Comparison of ENCODE assay signal across 16 cellular contexts in the genomic region with DNA sequence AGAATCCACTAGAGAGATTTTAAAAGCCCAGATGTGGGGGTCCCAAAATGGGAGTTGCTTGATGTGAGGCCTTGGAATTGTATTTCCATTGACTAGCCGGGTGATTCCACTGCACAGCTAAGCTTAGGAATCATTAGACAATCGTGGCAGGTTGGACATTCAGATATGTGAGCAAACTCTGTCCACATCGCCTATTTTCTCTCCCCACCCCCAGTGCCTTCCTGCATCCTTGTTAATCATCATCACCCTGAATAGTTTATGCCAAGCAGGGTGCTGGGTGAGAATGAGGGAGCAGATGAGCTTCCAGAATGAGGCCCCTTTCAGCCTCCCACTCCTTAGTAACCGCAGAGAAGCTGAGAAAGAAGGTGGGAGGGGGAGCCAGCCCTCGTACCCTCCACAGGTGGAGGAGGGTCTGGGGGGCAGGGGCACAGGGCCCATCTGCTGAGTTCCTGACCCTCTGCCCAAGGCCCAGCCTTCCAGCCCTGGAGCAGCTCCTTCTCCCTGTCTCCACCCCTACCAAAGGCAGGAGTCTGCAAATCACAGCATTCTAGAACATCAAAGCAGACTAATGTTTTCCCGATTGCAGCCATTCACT. TPM values are rescaled to one million over a fixed set of nuclear protein-coding genes. Genes with fewer than 3 reads are reported as not detected.
DNase-seq lines count a peak whose midpoint lies in the region; ATAC-seq, FAIRE-seq and TF ChIP-seq lines count a peak whose summit lies in the region.
"Had no signal": no experiment of that assay in that cellular context is flagged by ENCODE, and none has a peak within 500 bp of the region (broad histone marks: within the 10 kb centered on the region; RNA-seq: fewer than 3 reads in every experiment).

No MANE protein-coding gene starts in this region.

- H3K4me1 ChIP-seq in IMR-90 (ENCODE audit: control insufficient read depth, insufficient read depth, low read length) (no peaks in the 10 kb centered on the region), H1 (replicated peaks in 1 of 4; ENCODE audit: control insufficient read depth in 3 of 4, insufficient read depth in 4 of 4, low read length in 3 of 4) (peaks cover 0 to 6% (median 0%) of the 10 kb centered on the region in 4 experiments; a peak in 4 of 7 replicates)

- no peak overlapping the region for H3K23ac ChIP-seq in IMR-90 (ENCODE audit: low read depth, low read length)
- H3K23ac ChIP-seq in H1 (ENCODE audit: insufficient read length), result no peak overlapping the region

- H3K4me2 ChIP-seq in IMR-90 (ENCODE audit: low read depth, low read length) (no peak overlapping the region), H1 (ENCODE audit: insufficient read depth in 1 of 2, low read depth in 2 of 2, low read length in 2 of 2) (no peak overlapping the region)

- intact Hi-C loops in IMR-90 (cut with micrococcal nuclease), result loop anchor here (1.0 to 10.0 kb wide), 7 partner anchors 47 to 345 kb away; partner anchors contain the start of genes ARSI, HMGXB3 and TIGD6
- intact Hi-C loops in activated B cell treated with CpG ODN at 0.5 μM for 24 hours (cut with micrococcal nuclease), result loop anchor here (1.0 to 10.0 kb wide), 3 partner anchors 188 to 515 kb away; no protein-coding TSS in a partner anchor

- ATAC-seq in IMR-90 (ENCODE audit: low read depth) (no peak), activated B cell treated with CpG ODN at 0.5 μM for 24 hours (ENCODE audit: low read depth) (no peak)
- no peak for ATAC-seq in stimulated activated effector memory CD8-positive, alpha-beta T cell treated with anti-CD3 and anti-CD28 coated beads, Interleukin-12 subunit alpha, Interleukin-12 subunit beta, amount 100 ng/mL, for 72 hours
- no peak for ATAC-seq in stimulated activated naive B cell treated with anti-CD40 and anti-IgM and Interleukin-4, amounts not matched to agents 10 μg/mL and 1 μg/mL and 100 μg/mL, for 72 hours (replicated peaks)

- H2AK9ac ChIP-seq in IMR-90 (replicated peaks; ENCODE audit: low read depth, low read length, poor library complexity), result no peak overlapping the region

- H2BK20ac ChIP-seq in IMR-90 (ENCODE audit: low read depth, low read length), result peak overlapping the region; percentile 52; the same call in 1 of the 2 replicates
- H2BK20ac ChIP-seq in H1 (ENCODE audit: low read length), result no peak overlapping the region

- TF ChIP-seq CTCF in IMR-90 (conservative IDR thresholded peaks at IDR 0.05; ENCODE audit: low read depth, low read length) (no peak), activated B cell treated with CpG ODN at 0.5 μM for 24 hours (IDR thresholded peaks at IDR 0.05) (no peak), H1 (IDR thresholded peaks at IDR 0.05; ENCODE audit: control extremely low read depth in 1 of 3, insufficient read depth in 1 of 3, low read depth in 1 of 3, low read length in 3 of 3) (no peak)

- H2AK5ac ChIP-seq in IMR-90 (ENCODE audit: low read depth, low read length) (peak overlapping the region; percentile 5; the same call in 1 of the 2 replicates), H1 (ENCODE audit: low read depth, low read length) (no peak overlapping the region; the same call in 1 of the 2 replicates)

- TF ChIP-seq EP300 in H1 (IDR thresholded peaks at IDR 0.05; ENCODE audit: borderline replicate concordance in 1 of 2, low read depth in 2 of 2, low read length in 2 of 2), result no peak

- BruUV-seq in IMR-90 (replicated peaks; lab: Mats Ljungman, UMichigan), result no TSS peak

- H3K36me3 ChIP-seq in IMR-90 (ENCODE audit: control insufficient read depth, insufficient read depth, low read length) (no peaks in the 10 kb centered on the region), H1 (ENCODE audit: control insufficient read depth in 2 of 4, insufficient read depth in 4 of 4, low read length in 3 of 4) (no peaks in the 10 kb centered on the region)

- no peak overlapping the region for H2BK12ac ChIP-seq in H1 (ENCODE audit: low read depth, low read length)

- H3K27ac ChIP-seq in IMR-90 (ENCODE audit: insufficient read depth, low read length) (no peak overlapping the region), H1 (ENCODE audit: low read depth, low read length) (no peak overlapping the region)
- H3K27ac ChIP-seq: HL-60, SK-N-MC had no signal

- no peaks in the 10 kb centered on the region for H3K79me2 ChIP-seq in H1 (ENCODE audit: control insufficient read depth in 1 of 2, insufficient read depth in 2 of 2, low read length in 2 of 2)

- no peak overlapping the region for H4K91ac ChIP-seq in IMR-90 (ENCODE audit: insufficient read depth, low read depth, low read length)
- H4K91ac ChIP-seq in H1 (replicated peaks; ENCODE audit: insufficient read length, low read length), result no peak overlapping the region

- dilution Hi-C loops in IMR-90 (cut with HindIII; ENCODE audit: low sequenced_read_pairs, unreplicated experiment), result no loop called here

- no peaks in the 10 kb centered on the region for H3K9me1 ChIP-seq in IMR-90 (ENCODE audit: insufficient read depth, low read length)

- H3K18ac ChIP-seq in IMR-90 (ENCODE audit: low read depth, low read length), result no peak overlapping the region
- H3K18ac ChIP-seq in H1 (ENCODE audit: extremely low read depth, low read length), result no peak overlapping the region

- 0 out of 2 replicates have a peak, but pooled peaks cover 2% of the 10 kb centered on the region for H3K23me2 ChIP-seq in H1 (ENCODE audit: low read depth, low read length)

- H3K14ac ChIP-seq in IMR-90 (replicated peaks; ENCODE audit: low read depth, low read length), result no peak overlapping the region
- H3K14ac ChIP-seq in H1 (ENCODE audit: insufficient read length), result no peak overlapping the region

- H3K4ac ChIP-seq in IMR-90 (ENCODE audit: low read depth, low read length) (0 out of 2 replicates have a peak overlapping the region, but pooled peaks have one; percentile 29), H1 (replicated peaks; ENCODE audit: insufficient read length, low read depth, low read length) (no peak overlapping the region)

- no peak for TF ChIP-seq POLR2A in IMR-90 (IDR thresholded peaks at IDR 0.05; ENCODE audit: low read depth, low read length)
- no peak for TF ChIP-seq POLR2A in H1 (IDR thresholded peaks at IDR 0.05; ENCODE audit: control extremely low read depth in 1 of 2, low read depth in 2 of 2, low read length in 2 of 2)

- no peaks in the 10 kb centered on the region for H3K27me3 Mint-ChIP-seq in activated B cell treated with CpG ODN at 0.5 μM for 24 hours
- H3K27me3 Mint-ChIP-seq in stimulated activated naive B cell treated with anti-CD40 and anti-IgM and Interleukin-4, amounts not matched to agents 10 μg/mL and 1 μg/mL and 100 μg/mL, for 72 hours, result no peaks in the 10 kb centered on the region
- H3K27me3 Mint-ChIP-seq: IgD-negative memory B cell had no signal

- no peak overlapping the region for H2BK120ac ChIP-seq in IMR-90 (ENCODE audit: low read depth, low read length)
- H2BK120ac ChIP-seq in H1 (replicated peaks; ENCODE audit: low read depth, low read length), result no peak overlapping the region

- H3K79me1 ChIP-seq in IMR-90 (ENCODE audit: low read depth in 1 of 2, low read length in 2 of 2) (no peaks in the 10 kb centered on the region), H1 (ENCODE audit: low read depth, low read length) (no peaks in the 10 kb centered on the region)

- no peaks in the 10 kb centered on the region for H3K27me3 ChIP-seq in IMR-90 (ENCODE audit: control insufficient read depth, insufficient read depth, low read length)
- H3K27me3 ChIP-seq in H1 (replicated peaks in 1 of 4; ENCODE audit: control insufficient read depth in 3 of 4, extremely low read depth in 1 of 4, insufficient read depth in 3 of 4, low read length in 3 of 4), result no peaks in the 10 kb centered on the region

- no peak overlapping the region for H3K4me3 ChIP-seq in IMR-90 (ENCODE audit: insufficient read depth, low read depth, low read length)
- H3K4me3 ChIP-seq in H1 (ENCODE audit: extremely low read depth in 1 of 4, insufficient read depth in 2 of 4, low read depth in 3 of 4, low read length in 4 of 4), result no peak overlapping the region
- H3K4me3 ChIP-seq: SK-N-MC had no signal

- FAIRE-seq in H1 (lab: Jason Lieb, UNC), result no peak

- no peak for DNase-seq in IMR-90
- no peak for DNase-seq in activated B cell treated with CpG ODN at 0.5 μM for 24 hours
- no peak for DNase-seq in H1 (ENCODE audit: low read depth in 1 of 2, low spot score in 2 of 2)
- DNase-seq in stimulated activated effector memory CD8-positive, alpha-beta T cell treated with anti-CD3 and anti-CD28 coated beads, Interleukin-12 subunit alpha, Interleukin-12 subunit beta, amount 100 ng/mL, for 72 hours (ENCODE audit: low spot score in 2 of 2), result no peak
- DNase-seq in stimulated activated naive B cell treated with anti-CD40 and anti-IgM and Interleukin-4, amounts not matched to agents 10 μg/mL and 1 μg/mL and 100 μg/mL, for 72 hours, result no peak
- no peak for DNase-seq in mucosa of gallbladder (ENCODE audit: low spot score)
- no peak for DNase-seq in activated naive CD4-positive, alpha-beta T cell (lab: John Stamatoyannopoulos, UW)
- DNase-seq in DMS53 treated with DMSO at 0.1 percent for 48 hours (lab: John Stamatoyannopoulos, UW; ENCODE audit: unreplicated experiment), result no peak
- DNase-seq: DMS 273 treated with DMSO at 0.1 percent for 48 hours, NCI-H1092, NCI-H1436 treated with DMSO at 0.1 percent for 48 hours had no signal

- WGBS in IMR-90 (ENCODE audit: extremely low coverage in 2 of 2, insufficient read length in 1 of 2), 2 experiments, result 100% methylated on average over 2 of the region's 6 CpGs; no CpG with 5 or more reads in 1 of the 2 experiments
- 81% methylated on average over 5 of the region's 6 CpGs; no CpG with 5 or more reads in 1 of the 2 experiments for whole genome bisulfite sequencing in H1 (ENCODE audit: extremely low coverage in 1 of 2, insufficient coverage in 1 of 2, insufficient read length in 1 of 2, insufficient replicate concordance in 2 of 2, low coverage in 1 of 2, low lambda C conversion rate in 2 of 2, missing lambda C conversion rate in 1 of 2), 2 experiments

- no peaks in the 10 kb centered on the region for H3K9me3 Mint-ChIP-seq in activated B cell treated with CpG ODN at 0.5 μM for 24 hours
- no peaks in the 10 kb centered on the region for H3K9me3 Mint-ChIP-seq in stimulated activated effector memory CD8-positive, alpha-beta T cell treated with anti-CD3 and anti-CD28 coated beads, Interleukin-12 subunit alpha, Interleukin-12 subunit beta, amount 100 ng/mL, for 72 hours
- H3K9me3 Mint-ChIP-seq in stimulated activated naive B cell treated with anti-CD40 and anti-IgM and Interleukin-4, amounts not matched to agents 10 μg/mL and 1 μg/mL and 100 μg/mL, for 72 hours, result no peaks in the 10 kb centered on the region
- H3K9me3 Mint-ChIP-seq: CD14-positive monocyte, H9, IgD-negative memory B cell had no signal

- in situ Hi-C loops in IMR-90 (cut with MboI; ENCODE audit: low sequenced_read_pairs), result no loop called here

- CTCF ChIA-PET in IMR-90 (lab: Yijun Ruan, JAX), result interaction anchor here (0.9 to 3.5 kb wide), 4 partner anchors 30 to 123 kb away, joined by 3 to 24 read pairs (median 3); no protein-coding TSS in a partner anchor
- CTCF ChIA-PET in activated B cell treated with CpG ODN at 0.5 μM for 24 hours (lab: Charles Lee), result interaction anchor here (1.5 kb wide), 3 partner anchors 13 to 77 kb away, joined by 3 to 4 read pairs (median 4); no protein-coding TSS in a partner anchor
- CTCF ChIA-PET in H1 (lab: Charles Lee; ENCODE audit: partially characterized antibody), result interaction anchor here (0.6 to 9.1 kb wide), 29 partner anchors 14 to 251 kb away, joined by 3 to 126 read pairs (median 4); partner anchors contain the start of genes ARSI and CDX1

- H4K8ac ChIP-seq in IMR-90 (ENCODE audit: low read depth in 2 of 2, low read length in 2 of 2) (no peak overlapping the region), H1 (ENCODE audit: extremely low read depth, insufficient read depth, low read length) (no peak overlapping the region)

- peak overlapping the region; percentile 26; the same call in 1 of the 3 replicates for H2BK15ac ChIP-seq in IMR-90 (ENCODE audit: low read depth, low read length)
- H2BK15ac ChIP-seq in H1 (ENCODE audit: low read length), result no peak overlapping the region

- H3K36me3 Mint-ChIP-seq in activated B cell treated with CpG ODN at 0.5 μM for 24 hours (ENCODE audit: low read depth), result no peaks in the 10 kb centered on the region
- H3K36me3 Mint-ChIP-seq in stimulated activated effector memory CD8-positive, alpha-beta T cell treated with anti-CD3 and anti-CD28 coated beads, Interleukin-12 subunit alpha, Interleukin-12 subunit beta, amount 100 ng/mL, for 72 hours, result no peaks in the 10 kb centered on the region
- no peaks in the 10 kb centered on the region for H3K36me3 Mint-ChIP-seq in stimulated activated naive B cell treated with anti-CD40 and anti-IgM and Interleukin-4, amounts not matched to agents 10 μg/mL and 1 μg/mL and 100 μg/mL, for 72 hours
- H3K36me3 Mint-ChIP-seq: CD14-positive monocyte, IgD-negative memory B cell had no signal

- H4K20me1 ChIP-seq in IMR-90 (ENCODE audit: insufficient read depth, low read length) (no peaks in the 10 kb centered on the region), H1 (replicated peaks in 1 of 2; ENCODE audit: control insufficient read depth in 1 of 2, insufficient read depth in 2 of 2, low read length in 2 of 2) (no peaks in the 10 kb centered on the region)

- H4K5ac ChIP-seq in IMR-90 (ENCODE audit: low read depth, low read length) (no peak overlapping the region), H1 (ENCODE audit: insufficient read length, low read depth, low read length) (no peak overlapping the region)

- no peak overlapping the region for H3K4me3 Mint-ChIP-seq in activated B cell treated with CpG ODN at 0.5 μM for 24 hours
- H3K4me3 Mint-ChIP-seq in stimulated activated effector memory CD8-positive, alpha-beta T cell treated with anti-CD3 and anti-CD28 coated beads, Interleukin-12 subunit alpha, Interleukin-12 subunit beta, amount 100 ng/mL, for 72 hours, result no peak overlapping the region
- H3K4me3 Mint-ChIP-seq in stimulated activated naive B cell treated with anti-CD40 and anti-IgM and Interleukin-4, amounts not matched to agents 10 μg/mL and 1 μg/mL and 100 μg/mL, for 72 hours, result no peak overlapping the region
- H3K4me3 Mint-ChIP-seq: H9 had no signal

- H3K27ac Mint-ChIP-seq in activated B cell treated with CpG ODN at 0.5 μM for 24 hours, result peak overlapping the region; percentile 43
- H3K27ac Mint-ChIP-seq in stimulated activated effector memory CD8-positive, alpha-beta T cell treated with anti-CD3 and anti-CD28 coated beads, Interleukin-12 subunit alpha, Interleukin-12 subunit beta, amount 100 ng/mL, for 72 hours, result peak overlapping the region; percentile 77
- H3K27ac Mint-ChIP-seq in stimulated activated naive B cell treated with anti-CD40 and anti-IgM and Interleukin-4, amounts not matched to agents 10 μg/mL and 1 μg/mL and 100 μg/mL, for 72 hours, result no peak overlapping the region
- H3K27ac Mint-ChIP-seq: H9 had no signal

- H3K4me1 Mint-ChIP-seq in activated B cell treated with CpG ODN at 0.5 μM for 24 hours, result peaks cover 11% of the 10 kb centered on the region
- peaks cover 9% of the 10 kb centered on the region for H3K4me1 Mint-ChIP-seq in stimulated activated effector memory CD8-positive, alpha-beta T cell treated with anti-CD3 and anti-CD28 coated beads, Interleukin-12 subunit alpha, Interleukin-12 subunit beta, amount 100 ng/mL, for 72 hours
- peaks cover 23 to 29% of the 10 kb centered on the region in 2 donors for H3K4me1 Mint-ChIP-seq in stimulated activated naive B cell treated with anti-CD40 and anti-IgM and Interleukin-4, amounts not matched to agents 10 μg/mL and 1 μg/mL and 100 μg/mL, for 72 hours

- H3K9ac ChIP-seq in IMR-90 (ENCODE audit: low read depth, low read length) (no peak overlapping the region), H1 (replicated peaks in 1 of 4; ENCODE audit: extremely low read depth in 1 of 4, low read depth in 3 of 4, low read length in 3 of 4) (no peak overlapping the region)

- H3K9me3 ChIP-seq in IMR-90 (ENCODE audit: control insufficient read depth, insufficient read depth, low read length) (no peaks in the 10 kb centered on the region), H1 (ENCODE audit: insufficient read depth in 2 of 2, low read depth in 1 of 2, low read length in 1 of 2) (no peaks in the 10 kb centered on the region)

- TF ChIP-seq RAD21 in IMR-90 (IDR thresholded peaks at IDR 0.05; ENCODE audit: low read length), result no peak
- no peak for TF ChIP-seq RAD21 in H1 (IDR thresholded peaks at IDR 0.05 in 1 of 2, conservative IDR thresholded peaks at IDR 0.05 in 1 of 2; ENCODE audit: low read depth in 2 of 2, low read length in 2 of 2)

- H3K56ac ChIP-seq in IMR-90 (ENCODE audit: extremely low read depth, insufficient read depth, low read length), result no peak overlapping the region
- no peak overlapping the region for H3K56ac ChIP-seq in H1 (replicated peaks; ENCODE audit: insufficient read length, low read depth, low read length)

- H2AFZ ChIP-seq in IMR-90 (replicated peaks; ENCODE audit: low read length, poor library complexity) (no peak overlapping the region), H1 (ENCODE audit: low read length) (no peak overlapping the region)

- H2BK5ac ChIP-seq in IMR-90 (ENCODE audit: low read depth, low read length, poor library complexity, severe bottlenecking) (no peak overlapping the region), H1 (ENCODE audit: low read depth, low read length) (no peak overlapping the region)

- POLR2A ChIA-PET in IMR-90 (lab: Charles Lee; ENCODE audit: unreplicated experiment) (no interaction called here), activated B cell treated with CpG ODN at 0.5 μM for 24 hours (lab: Charles Lee) (interaction anchor here (1.6 kb wide), 1 partner anchor 49 kb away, joined by 5 read pairs; no protein-coding TSS in a partner anchor), H1 (lab: Charles Lee; ENCODE audit: partially characterized antibody) (interaction anchor here (0.6 to 1.4 kb wide), 4 partner anchors 47 to 82 kb away, joined by 3 to 4 read pairs (median 3); partner anchors contain the start of gene ARSI)

RNA-seq across cellular contexts. Expression of gene TCOF1, which starts 7.7 kb away (rescaled TPM):
- 18.3 and 19.7 TPM in 2 replicates for total RNA-seq in IMR-90 (2012; rRNA removed)
- polyA plus RNA-seq in IMR-90 (2012; rRNA removed), result 18.2 and 18.8 TPM in 2 replicates
- polyA plus RNA-seq in IMR-90 (2012; cell fraction: cytosol; rRNA removed), result 11.7 and 14.4 TPM in 2 replicates
- 43.7 and 51.8 TPM in 2 replicates for polyA plus RNA-seq in IMR-90 (2012; cell fraction: nucleus; rRNA removed; ENCODE audit: low replicate concordance)
- total RNA-seq in activated B cell treated with CpG ODN at 0.5 μM for 24 hours, result 74.7 and 76.1 TPM in 2 replicates
- 158 and 170 TPM in 2 replicates for total RNA-seq in H1 (2021; fragmentation: NEBNext Ultra II Directional; extraction: Animal tissue kit (Norgen Biotek cat#: 25700))
- 35.9 and 51.6 TPM in 2 replicates for polyA plus RNA-seq in H1 (2011; rRNA removed)
- polyA plus RNA-seq in H1 (2011; cell fraction: cytosol; rRNA removed), result 50.8 TPM
- 129 TPM for polyA plus RNA-seq in H1 (2011; cell fraction: nucleus; rRNA removed)
- polyA plus RNA-seq in H1 (2012, experiment 1 of 2), result 89.6 to 100 TPM (median 96.4 TPM) in 4 replicates
- 50.2 TPM for polyA plus RNA-seq in H1 (2012, experiment 2 of 2)
- 70.0 TPM for polyA plus RNA-seq in H1 (2013, experiment 1 of 2)
- polyA plus RNA-seq in H1 (2013, experiment 2 of 2), result 67.4 TPM
- 34.0 and 43.1 TPM in 2 replicates for polyA minus RNA-seq in H1 (2011; rRNA and poly(A)+ RNA removed)
- 51.7 TPM for polyA minus RNA-seq in H1 (2011; cell fraction: cytosol; rRNA and poly(A)+ RNA removed)
- 74.6 TPM for polyA minus RNA-seq in H1 (2011; cell fraction: nucleus; rRNA and poly(A)+ RNA removed)
- 29.4 TPM for total RNA-seq in mucosa of gallbladder

RNA-seq across cellular contexts. Expression of gene ARSI, which starts 47.1 kb away (rescaled TPM):
- total RNA-seq in IMR-90 (2012; rRNA removed), result 15.0 and 15.2 TPM in 2 replicates
- 14.8 and 15.5 TPM in 2 replicates for polyA plus RNA-seq in IMR-90 (2012; rRNA removed)
- 10.1 and 22.7 TPM in 2 replicates for polyA plus RNA-seq in IMR-90 (2012; cell fraction: cytosol; rRNA removed)
- polyA plus RNA-seq in IMR-90 (2012; cell fraction: nucleus; rRNA removed; ENCODE audit: low replicate concordance), result 3.4 and 9.5 TPM in 2 replicates
- not detected in 2 replicates for total RNA-seq in activated B cell treated with CpG ODN at 0.5 μM for 24 hours
- 4.5 TPM in 2 replicates for total RNA-seq in H1 (2021; fragmentation: NEBNext Ultra II Directional; extraction: Animal tissue kit (Norgen Biotek cat#: 25700))
- 6.7 and 8.0 TPM in 2 replicates for polyA plus RNA-seq in H1 (2011; rRNA removed)
- polyA plus RNA-seq in H1 (2011; cell fraction: cytosol; rRNA removed), result 6.0 TPM
- 4.2 TPM for polyA plus RNA-seq in H1 (2011; cell fraction: nucleus; rRNA removed)
- 2.0 to 4.1 TPM (median 3.4 TPM) in 4 replicates for polyA plus RNA-seq in H1 (2012, experiment 1 of 2)
- polyA plus RNA-seq in H1 (2012, experiment 2 of 2), result 3.3 TPM
- polyA plus RNA-seq in H1 (2013, experiment 1 of 2), result 3.5 TPM
- 3.5 TPM for polyA plus RNA-seq in H1 (2013, experiment 2 of 2)
- polyA minus RNA-seq in H1 (2011; rRNA and poly(A)+ RNA removed), result 2.7 and 5.4 TPM in 2 replicates
- polyA minus RNA-seq in H1 (2011; cell fraction: cytosol; rRNA and poly(A)+ RNA removed), result 3.7 TPM
- polyA minus RNA-seq in H1 (2011; cell fraction: nucleus; rRNA and poly(A)+ RNA removed), result 5.7 TPM
- 2.2 TPM for total RNA-seq in mucosa of gallbladder
- polyA plus RNA-seq: CD14-positive monocyte, IgD-negative memory B cell had no signal
